Comparison of ENCODE assay signal across 8 cellular contexts in the genomic region with DNA sequence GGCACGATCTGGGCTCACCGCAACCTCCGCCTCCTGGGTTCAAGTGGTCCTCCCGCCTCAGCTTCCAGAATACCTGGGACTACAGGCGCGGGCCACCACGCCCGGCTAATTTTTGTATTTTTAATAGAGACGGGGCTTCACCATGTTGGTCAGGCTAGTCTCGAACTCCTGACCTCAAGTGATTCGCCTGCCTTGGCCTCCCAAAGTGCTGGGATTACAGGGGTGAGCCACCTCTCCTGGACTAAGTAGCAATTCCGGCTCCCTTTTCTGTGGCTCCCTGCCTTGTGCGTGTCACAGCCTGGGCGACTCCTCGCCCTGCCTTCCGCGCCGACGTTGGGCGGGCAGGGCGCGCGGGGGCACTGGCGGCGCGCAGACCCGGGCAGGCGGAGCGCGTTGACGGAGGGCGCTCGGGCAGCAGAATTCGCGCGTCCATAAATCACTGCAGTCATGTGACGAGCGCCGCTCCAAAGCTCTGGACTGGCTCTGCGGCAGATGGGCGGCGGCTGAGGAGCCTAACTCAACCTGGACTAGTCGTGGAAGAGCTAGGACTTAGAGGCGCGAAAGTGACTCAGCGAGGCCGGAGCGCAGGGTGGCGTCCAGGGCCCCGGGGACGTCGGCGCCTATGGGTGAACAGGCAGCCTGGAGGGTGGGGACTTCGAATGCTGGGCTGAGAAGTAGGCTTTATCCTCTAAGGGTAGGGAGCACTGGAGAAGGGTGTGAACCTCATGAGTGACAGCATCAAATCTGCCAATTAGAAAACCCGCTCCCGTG. TPM values are rescaled to one million over a fixed set of nuclear protein-coding genes. Genes with fewer than 3 reads are reported as not detected.
A peak's percentile ranks its signal among the peaks of the same experiment; 100 is the strongest.
DNase-seq lines count a peak whose midpoint lies in the region; ATAC-seq, FAIRE-seq and TF ChIP-seq lines count a peak whose summit lies in the region.

No MANE protein-coding gene starts in this region.

- H3K4me3 Mint-ChIP-seq in brain (peak overlapping the region in 4 of 5 experiments; percentile 26 to 61 (median 43)), immature natural killer cell (peak overlapping the region; percentile 33 to 92 (median 58)), endodermal cell (no peak overlapping the region)

- H3K4me1 Mint-ChIP-seq in brain (peaks cover 34% of the 10 kb centered on the region), immature natural killer cell (peaks cover 23 to 30% of the 10 kb centered on the region in 2 donors), endodermal cell (peaks cover 6% of the 10 kb centered on the region)

- H3K4me1 ChIP-seq in NT2/D1 (ENCODE audit: insufficient read depth, insufficient read length), result peaks cover 8% of the 10 kb centered on the region
- peaks cover 0 to 4% of the 10 kb centered on the region in 2 donors for H3K4me1 ChIP-seq in small intestine (ENCODE audit: control insufficient read depth in 2 of 2, insufficient read depth in 1 of 2, low read depth in 1 of 2, low read length in 1 of 2)
- H3K4me1 ChIP-seq in endodermal cell (ENCODE audit: control insufficient read depth, insufficient read depth, low read length), result no peaks in the 10 kb centered on the region

- H3K27ac Mint-ChIP-seq in brain (peak overlapping the region in 2 of 5 experiments; percentile 34 to 47), immature natural killer cell (peak overlapping the region in 1 of 6 donors; percentile 32), endodermal cell (no peak overlapping the region)

- H3K4me3 ChIP-seq in NT2/D1 (ENCODE audit: insufficient read length, low read depth) (peak overlapping the region; percentile 9), small intestine (ENCODE audit: low read depth in 1 of 2, low read length in 2 of 2) (no peak overlapping the region), endodermal cell (ENCODE audit: low read length) (no peak overlapping the region)

- H3K27ac ChIP-seq in small intestine (ENCODE audit: low read depth in 1 of 2, low read length in 1 of 2), result peak overlapping the region; percentile 77 to 93
- no peak overlapping the region for H3K27ac ChIP-seq in endodermal cell (ENCODE audit: low read depth, low read length)

- H3K9me3 ChIP-seq in NT2/D1 (ENCODE audit: insufficient read depth, low read length), result no peaks in the 10 kb centered on the region
- no peaks in the 10 kb centered on the region for H3K9me3 ChIP-seq in small intestine (ENCODE audit: control insufficient read depth, low read depth)
- H3K9me3 ChIP-seq in endodermal cell (ENCODE audit: control insufficient read depth, low read length), result no peaks in the 10 kb centered on the region

- ATAC-seq in HG02885 (IDR thresholded peaks at IDR 0.05; ENCODE audit: poor library complexity, unreplicated experiment) (peak; percentile 59), HG03280 (IDR thresholded peaks at IDR 0.05; ENCODE audit: unreplicated experiment) (no peak)

- peak; percentile 89 for DNase-seq in DMS153 treated with DMSO at 0.1 percent for 48 hours (lab: John Stamatoyannopoulos, UW; ENCODE audit: unreplicated experiment)
- no peak for DNase-seq in NT2/D1 (ENCODE audit: low read depth, low spot score)
- peak in 2 of 3 donors; percentile 39 to 50 for DNase-seq in immature natural killer cell
- peak; percentile 97 for DNase-seq in small intestine
- DNase-seq in endodermal cell, result no peak

- H3K36me3 Mint-ChIP-seq in brain (peaks cover 22% of the 10 kb centered on the region), immature natural killer cell (peaks cover 0 to 12% (median 0%) of the 10 kb centered on the region in 3 donors), endodermal cell (ENCODE audit: low read depth) (peaks cover 20% of the 10 kb centered on the region)

- no peaks in the 10 kb centered on the region for H3K27me3 ChIP-seq in NT2/D1 (ENCODE audit: insufficient read depth, insufficient read length)
- no peaks in the 10 kb centered on the region for H3K27me3 ChIP-seq in small intestine (ENCODE audit: control insufficient read depth in 2 of 2, insufficient read depth in 2 of 2, low read length in 2 of 2)
- H3K27me3 ChIP-seq in endodermal cell (ENCODE audit: control insufficient read depth, insufficient read depth, low read length, poor library complexity, severe bottlenecking), result no peaks in the 10 kb centered on the region

- no peaks in the 10 kb centered on the region for H3K9me3 Mint-ChIP-seq in brain
- no peaks in the 10 kb centered on the region for H3K9me3 Mint-ChIP-seq in immature natural killer cell
- no peaks in the 10 kb centered on the region for H3K9me3 Mint-ChIP-seq in endodermal cell

- H3K9ac ChIP-seq in NT2/D1 (ENCODE audit: insufficient read length, low read depth) (peak overlapping the region; percentile 37), endodermal cell (ENCODE audit: extremely low read depth, low read length, poor library complexity, severe bottlenecking) (no peak overlapping the region)

- 15 to 20% (median 16%) methylated on average over 49 to 56 of the region's 56 CpGs for WGBS in small intestine, 3 donors
- 96% methylated on average over 56 of the region's 56 CpGs for WGBS in endodermal cell (ENCODE audit: insufficient coverage in 1 of 2, insufficient read length in 1 of 2), 2 experiments

- H3K27me3 Mint-ChIP-seq in brain (peaks cover 11% of the 10 kb centered on the region), immature natural killer cell (ENCODE audit: low read depth in 3 of 3) (peaks cover 0 to 8% (median 1%) of the 10 kb centered on the region in 3 donors), endodermal cell (ENCODE audit: insufficient read depth) (no peaks in the 10 kb centered on the region)

- H3K36me3 ChIP-seq in NT2/D1 (ENCODE audit: insufficient read depth, insufficient read length, low read length), result peaks cover 30% of the 10 kb centered on the region
- no peaks in the 10 kb centered on the region for H3K36me3 ChIP-seq in small intestine (ENCODE audit: control insufficient read depth in 2 of 2, insufficient read depth in 2 of 2, low read length in 2 of 2)
- peaks cover 19% of the 10 kb centered on the region for H3K36me3 ChIP-seq in endodermal cell (ENCODE audit: control insufficient read depth, insufficient read depth, low read length)

- TF ChIP-seq CTCF in brain (conservative IDR thresholded peaks at IDR 0.05) (no peak), endodermal cell (conservative IDR thresholded peaks at IDR 0.05) (no peak)

- FAIRE-seq in small intestine (lab: Jason Lieb, UNC), result no peak

RNA-seq across cellular contexts. Expression of gene CIZ1, which starts 1.4 kb away (rescaled TPM):
- polyA plus RNA-seq in brain (ENCODE audit: insufficient read depth, low read depth, low replicate concordance) (167 TPM), immature natural killer cell (10 to 100 TPM in 1 of 3 donors, 1 to 10 TPM in 2; 4.4 to 36.4 (median 9.1) TPM), small intestine (10 to 100 TPM; 44.5 to 48.6 (median 47.0) TPM)
- total RNA-seq in endodermal cell, result 100 to 1,000 TPM; 115 to 117 TPM
- 123 TPM for polyA plus RNA-seq in endodermal cell (2013, experiment 1 of 2)
- 111 TPM for polyA plus RNA-seq in endodermal cell (2013, experiment 2 of 2)

RNA-seq across cellular contexts. Expression of gene DNM1, which starts 10.4 kb away (rescaled TPM):
- polyA plus RNA-seq in brain (ENCODE audit: insufficient read depth, low read depth, low replicate concordance) (191 TPM), immature natural killer cell (under 1 TPM in 2 of 3 donors, not detected in 1; 0.32 to 0.47 TPM), small intestine (1 to 10 TPM in 1 of 3 donors, under 1 TPM in 2; 0.45 to 6.5 (median 0.81) TPM)
- 100 to 1,000 TPM in 1 of 2 donors, 10 to 100 TPM in 1; 55.8 to 147 TPM for total RNA-seq in endodermal cell
- 78.9 TPM for polyA plus RNA-seq in endodermal cell (2013, experiment 1 of 2)
- 83.8 TPM for polyA plus RNA-seq in endodermal cell (2013, experiment 2 of 2)

RNA-seq across cellular contexts. Expression of gene BBLN, which starts 32.7 kb away (rescaled TPM):
- 404 TPM for polyA plus RNA-seq in brain (ENCODE audit: insufficient read depth, low read depth, low replicate concordance)
- polyA plus RNA-seq in immature natural killer cell, result 100 to 1,000 TPM; 115 to 194 (median 182) TPM
- 100 to 1,000 TPM in 1 of 3 donors, 10 to 100 TPM in 2; 45.4 to 111 (median 83.8) TPM for polyA plus RNA-seq in small intestine
- 10 to 100 TPM; 65.7 to 82.1 TPM for total RNA-seq in endodermal cell
- polyA plus RNA-seq in endodermal cell (2013, experiment 1 of 2), result 105 TPM
- polyA plus RNA-seq in endodermal cell (2013, experiment 2 of 2), result 99.0 TPM

RNA-seq across cellular contexts. Expression of gene LCN2, which starts 43.5 kb away (rescaled TPM):
- polyA plus RNA-seq in brain (ENCODE audit: insufficient read depth, low read depth, low replicate concordance), result not detected
- under 1 TPM in 2 of 3 donors, not detected in 1; 0.44 to 0.66 TPM for polyA plus RNA-seq in immature natural killer cell
- polyA plus RNA-seq in small intestine, result 100 to 1,000 TPM in 1 of 3 donors, 1 to 10 TPM in 2; 1.6 to 582 (median 5.4) TPM
- not detected for total RNA-seq in endodermal cell
- not detected for polyA plus RNA-seq in endodermal cell (2013, experiment 1 of 2)
- polyA plus RNA-seq in endodermal cell (2013, experiment 2 of 2), result not detected

Comparison
In these comparisons a context has a peak if more than half of its experiments do, and no peak if none do; other contexts are left out.
1. DNase-seq: peak in DMS153 treated with DMSO at 0.1 percent for 48 hours (single experiment), immature natural killer cell (2 of 3) and small intestine (single experiment); none in NT2/D1 (single experiment) and endodermal cell (single experiment).
2. RNA of gene DNM1, which starts 10.4 kb away (polyA plus RNA-seq): 191 TPM in brain (single experiment); 0.45 to 6.5 TPM in small intestine and 0.32 to 0.47 TPM in immature natural killer cell; every median in the first group is over 10 times any median in the second.